In the genomic region with DNA sequence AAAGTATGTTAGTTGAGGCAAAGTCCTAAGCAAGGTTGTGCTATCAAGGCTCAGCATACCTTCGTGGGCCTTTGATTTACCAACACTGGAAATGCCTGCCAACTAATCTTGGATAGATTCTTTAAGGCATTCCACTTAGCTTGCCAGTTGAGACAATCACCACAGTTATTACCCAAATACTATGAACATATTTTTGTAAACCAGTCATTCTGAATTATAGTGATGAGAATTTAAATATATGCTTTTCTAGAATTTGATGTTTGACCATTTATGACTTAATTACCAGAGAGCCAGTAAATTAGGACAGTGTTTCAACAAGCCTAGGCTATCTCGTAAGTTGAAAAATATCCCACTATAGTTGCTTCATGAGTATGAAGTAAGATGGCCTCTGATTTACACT, we compare ENCODE assay signal across 1 cellular context.
TF ChIP-seq lines count a peak whose summit lies in the region.

No MANE protein-coding gene starts in this region.

TF ChIP-seq in IMR-90, 13 proteins besides CTCF, POLR2A, EP300 and RAD21:
- peak; percentile 36; the same call in 1 of the 2 replicates for TF ChIP-seq CEBPB (IDR thresholded peaks at IDR 0.05; ENCODE audit: low read depth, low read length)
- no peak for TF ChIP-seq MAZ (IDR thresholded peaks at IDR 0.05; ENCODE audit: borderline replicate concordance, low read depth, low read length)
